9 cellular contexts compared by ENCODE assay signal in the genomic region with DNA sequence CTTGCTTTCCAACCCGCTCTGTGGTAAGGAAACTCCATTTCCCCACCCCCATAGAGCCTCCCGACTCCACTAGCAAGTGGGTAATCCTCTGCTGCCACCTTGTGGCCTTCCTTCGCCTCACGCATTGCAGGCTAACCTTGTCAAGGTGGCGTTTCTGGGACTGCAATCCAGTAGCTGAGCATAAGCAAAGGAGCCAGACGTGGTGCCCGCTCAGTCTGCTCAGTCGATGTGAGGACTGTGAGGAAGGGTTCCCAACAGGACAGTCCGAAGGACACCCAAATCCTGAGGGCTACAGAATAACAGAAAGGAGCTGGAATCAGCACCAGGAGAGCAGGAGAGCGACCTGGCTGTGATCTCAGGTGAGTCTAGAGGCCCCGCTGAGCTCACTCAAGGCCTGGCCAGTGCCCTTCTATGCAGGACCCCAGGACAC.
DNase-seq lines count a peak whose midpoint lies in the region; TF ChIP-seq lines count a peak whose summit lies in the region.
"Had no signal": no experiment of that assay in that cellular context is flagged by ENCODE, and none has a peak within 500 bp of the region (broad histone marks: within the 10 kb centered on the region; RNA-seq: fewer than 3 reads in every experiment).

No MANE protein-coding gene starts in this region.

- H3K4me3 Mint-ChIP-seq in progenitor cell of endocrine pancreas (ENCODE audit: low read depth), result no peak overlapping the region
- H3K4me3 Mint-ChIP-seq: stimulated activated naive CD8-positive, alpha-beta T cell treated with anti-CD3 and anti-CD28 coated beads, Interleukin-15, Interleukin-2, amounts not matched to agents 100 ng/mL and 50 ng/mL, for 24 hours had no signal

- H3K4me2 ChIP-seq in GM23248 (ENCODE audit: unreplicated experiment) (no peak overlapping the region), Karpas-422 (ENCODE audit: low read depth, low read length, poor library complexity, severe bottlenecking) (no peak overlapping the region)

- peaks cover 5% of the 10 kb centered on the region for H3K4me1 Mint-ChIP-seq in progenitor cell of endocrine pancreas (ENCODE audit: low read depth)

- H2AFZ ChIP-seq in GM23248, result no peak overlapping the region
- H2AFZ ChIP-seq in Karpas-422 (ENCODE audit: low read length), result no peak overlapping the region

- peaks cover 2% of the 10 kb centered on the region for H3K27me3 Mint-ChIP-seq in progenitor cell of endocrine pancreas

- peaks cover 36% of the 10 kb centered on the region for H3K27me3 ChIP-seq in GM23248 (replicated peaks; ENCODE audit: insufficient read depth)
- H3K27me3 ChIP-seq in Karpas-422 (ENCODE audit: low read length), result no peaks in the 10 kb centered on the region
- H3K27me3 ChIP-seq in vagina, result no peaks in the 10 kb centered on the region

- no peak overlapping the region for H3K9ac ChIP-seq in GM23248
- H3K9ac ChIP-seq in Karpas-422 (ENCODE audit: low read length), result no peak overlapping the region

- H3K4me1 ChIP-seq in GM23248 (ENCODE audit: insufficient read depth) (no peaks in the 10 kb centered on the region), Karpas-422 (ENCODE audit: low read length) (no peaks in the 10 kb centered on the region), vagina (no peaks in the 10 kb centered on the region)

- TF ChIP-seq POLR2A in vagina (IDR thresholded peaks at IDR 0.05), result no peak

- in situ Hi-C loops in GM23248 (cut with MboI), result no loop called here

- no peaks in the 10 kb centered on the region for H3K9me3 Mint-ChIP-seq in progenitor cell of endocrine pancreas (ENCODE audit: low read depth)
- H3K9me3 Mint-ChIP-seq: stimulated activated naive CD8-positive, alpha-beta T cell treated with anti-CD3 and anti-CD28 coated beads, Interleukin-15, Interleukin-2, amounts not matched to agents 100 ng/mL and 50 ng/mL, for 24 hours had no signal

- H3K79me2 ChIP-seq in GM23248 (ENCODE audit: insufficient read depth) (no peaks in the 10 kb centered on the region), Karpas-422 (ENCODE audit: low read length) (no peaks in the 10 kb centered on the region)

- H3K27ac Mint-ChIP-seq in progenitor cell of endocrine pancreas, result no peak overlapping the region
- H3K27ac Mint-ChIP-seq: stimulated activated naive CD8-positive, alpha-beta T cell treated with anti-CD3 and anti-CD28 coated beads, Interleukin-15, Interleukin-2, amounts not matched to agents 100 ng/mL and 50 ng/mL, for 24 hours had no signal

- H3K9me3 ChIP-seq in GM23248 (ENCODE audit: low read depth), result no peaks in the 10 kb centered on the region
- H3K9me3 ChIP-seq in Karpas-422 (ENCODE audit: low read length), result no peaks in the 10 kb centered on the region
- H3K9me3 ChIP-seq in vagina, result no peaks in the 10 kb centered on the region

- H3K27ac ChIP-seq in GM23248 (no peak overlapping the region), Karpas-422 (ENCODE audit: low read length) (no peak overlapping the region), vagina (no peak overlapping the region)

- intact Hi-C loops in vagina (cut with DNase I), result no loop called here

- H3F3A ChIP-seq in GM23248 (ENCODE audit: insufficient read depth), result no peaks in the 10 kb centered on the region

- WGBS in GM23248 (ENCODE audit: low coverage in 1 of 2, low lambda C conversion rate in 2 of 2, missing lambda C conversion rate in 2 of 2), 2 experiments, result 7 to 10% methylated on average over 11 of the region's 11 CpGs

- H3K36me3 ChIP-seq in GM23248 (ENCODE audit: low read depth) (no peaks in the 10 kb centered on the region), Karpas-422 (ENCODE audit: insufficient read depth, low read length) (no peaks in the 10 kb centered on the region), vagina (no peaks in the 10 kb centered on the region)

- H4K20me1 ChIP-seq in GM23248 (ENCODE audit: insufficient read depth) (no peaks in the 10 kb centered on the region), Karpas-422 (ENCODE audit: insufficient read depth, low read depth, low read length) (no peaks in the 10 kb centered on the region)

- peak; percentile 86 for DNase-seq in GM03348 (ENCODE audit: low spot score)
- DNase-seq in GM23248, result peak; percentile 80
- peak; percentile 96 for DNase-seq in Karpas-422
- DNase-seq in SHP77 treated with DMSO at 0.1 percent for 48 hours (lab: John Stamatoyannopoulos, UW), result peak; percentile 46
- DNase-seq in activated effector memory CD4-positive, alpha-beta T cell treated with anti-CD3 and anti-CD28 coated beads, Interleukin-2, amount 50 U/mL, for 16 hours, result peak; percentile 89
- peak; percentile 51 for DNase-seq in glomerular endothelial cell (ENCODE audit: extremely low read depth, low read depth, low spot score)
- DNase-seq in progenitor cell of endocrine pancreas (ENCODE audit: low spot score, unreplicated experiment), result peak; percentile 88
- DNase-seq in vagina (ENCODE audit: extremely low spot score in 2 of 2), result no peak

- H3K9me2 ChIP-seq in GM23248 (ENCODE audit: insufficient read depth), result no peaks in the 10 kb centered on the region
- H3K9me2 ChIP-seq in Karpas-422 (replicated peaks; ENCODE audit: insufficient read depth, low read length), result no peaks in the 10 kb centered on the region

- no peaks in the 10 kb centered on the region for H3K36me3 Mint-ChIP-seq in progenitor cell of endocrine pancreas (ENCODE audit: insufficient read depth)

- H3K4me3 ChIP-seq in GM23248, result no peak overlapping the region
- H3K4me3 ChIP-seq in Karpas-422 (ENCODE audit: low read length), result no peak overlapping the region
- H3K4me3 ChIP-seq in vagina, result no peak overlapping the region

- peak; percentile 92 for TF ChIP-seq CTCF in progenitor cell of endocrine pancreas (IDR thresholded peaks at IDR 0.05; ENCODE audit: unreplicated experiment)
- TF ChIP-seq CTCF in vagina (IDR thresholded peaks at IDR 0.05), result peak in 2 of 3 experiments; percentile 32 to 48

Comparison
In these comparisons a context has a peak if more than half of its experiments do, and no peak if none do; other contexts are left out.
1. DNase-seq: peak in GM03348 (single experiment), GM23248 (single experiment), Karpas-422 (single experiment), SHP77 treated with DMSO at 0.1 percent for 48 hours (single experiment), activated effector memory CD4-positive, alpha-beta T cell treated with anti-CD3 and anti-CD28 coated beads, Interleukin-2, amount 50 U/mL, for 16 hours (single experiment), glomerular endothelial cell (single experiment) and progenitor cell of endocrine pancreas (single experiment); none in vagina (0 of 2).